In the genomic region with DNA sequence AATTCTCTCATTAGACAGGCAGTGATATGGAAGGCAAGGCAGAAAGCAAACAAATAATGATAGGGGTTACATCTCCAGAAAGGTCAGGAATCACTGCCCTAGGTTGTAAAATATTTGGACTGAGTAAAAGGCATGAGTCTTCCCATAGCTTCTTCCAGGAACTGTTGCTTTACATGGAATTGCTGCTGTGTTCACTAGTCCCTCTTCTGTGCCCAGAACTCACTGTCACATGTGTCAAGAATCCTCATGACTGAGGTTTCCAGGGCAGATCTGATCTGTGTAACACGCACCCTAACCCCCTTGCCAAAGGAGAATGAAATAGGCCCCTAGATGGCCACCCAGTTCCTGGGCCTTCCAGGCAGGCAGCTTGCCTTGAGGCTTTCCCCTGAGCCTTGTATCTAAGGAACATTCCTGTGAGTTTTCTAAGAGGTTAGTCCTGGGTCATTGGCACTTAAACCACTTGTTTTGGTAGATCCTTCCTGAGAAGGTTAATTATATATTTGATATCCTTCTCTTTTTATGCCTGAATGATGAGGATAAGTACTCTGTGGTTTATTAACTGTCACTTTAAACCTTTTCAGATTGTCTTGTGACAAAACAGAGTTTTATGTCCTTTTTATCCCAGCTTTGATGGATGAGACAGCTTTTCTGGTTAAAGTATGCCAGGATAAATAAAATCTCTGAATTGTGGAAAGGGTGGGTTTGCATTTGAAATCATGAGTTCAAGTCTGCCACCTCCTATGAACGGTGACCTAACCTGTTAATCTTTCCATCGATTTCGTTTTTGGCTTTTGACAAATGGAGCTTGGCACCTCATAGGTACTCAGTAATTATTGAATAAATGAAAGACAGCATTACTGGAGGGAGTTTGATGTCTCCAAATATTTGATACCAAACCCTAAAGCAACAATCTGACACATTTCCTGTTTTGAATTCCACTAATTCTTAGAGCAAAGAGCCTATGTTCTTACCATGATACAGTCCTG, we compare ENCODE assay signal across 9 cellular contexts.
A peak's percentile ranks its signal among the peaks of the same experiment; 100 is the strongest.
DNase-seq lines count a peak whose midpoint lies in the region; ATAC-seq and TF ChIP-seq lines count a peak whose summit lies in the region.
"Had no signal": no experiment of that assay in that cellular context is flagged by ENCODE, and none has a peak within 500 bp of the region (broad histone marks: within the 10 kb centered on the region; RNA-seq: fewer than 3 reads in every experiment).

No MANE protein-coding gene starts in this region.

- ATAC-seq in GM23338 (peak; percentile 34; the same call in 2 of the 3 replicates), GM19023 (IDR thresholded peaks at IDR 0.05; ENCODE audit: unreplicated experiment) (no peak)

- H3K36me3 ChIP-seq in GM23338 (ENCODE audit: insufficient read depth): peaks cover 5% of the 10 kb centered on the region; the same call in 1 of the 2 replicates
- H3K36me3 ChIP-seq in SK-N-SH (replicated peaks in 1 of 2; ENCODE audit: control insufficient read depth in 1 of 2, insufficient read depth in 2 of 2, low read length in 1 of 2): no peaks in the 10 kb centered on the region
- H3K36me3 ChIP-seq in left ventricle myocardium inferior: peaks cover 23% of the 10 kb centered on the region
- 0 out of 2 replicates have a peak, but pooled peaks cover 1% of the 10 kb centered on the region for H3K36me3 ChIP-seq in H7 (replicated peaks; ENCODE audit: control insufficient read depth, insufficient read depth, low read length)

- peak; percentile 52 to 81; a peak in 3 of 4 replicates for TF ChIP-seq EP300 in SK-N-SH (IDR thresholded peaks at IDR 0.05; ENCODE audit: borderline replicate concordance in 1 of 2, low read depth in 1 of 2, low read length in 1 of 2)

- CTCF ChIA-PET in SK-N-SH (lab: Yijun Ruan, JAX): interaction anchor here (1.0 to 1.4 kb wide), 2 partner anchors 42 to 204 kb away, joined by 3 read pairs; no protein-coding TSS in a partner anchor

- DNase-seq in GM23338 (ENCODE audit: low spot score): no peak
- DNase-seq in SK-N-SH: no peak
- DNase-seq in left ventricle myocardium inferior: no peak
- no peak for DNase-seq in H7
- no peak for DNase-seq in occipital lobe (lab: John Stamatoyannopoulos, UW)
- DNase-seq in NCI-H1694 (lab: John Stamatoyannopoulos, UW): no peak
- DNase-seq: hippocampal formation had no signal

- TF ChIP-seq CTCF in GM23338 (conservative IDR thresholded peaks at IDR 0.05; ENCODE audit: low read depth in 2 of 2): no peak
- TF ChIP-seq CTCF in SK-N-SH (IDR thresholded peaks at IDR 0.05): peak; percentile 17; the same call in 1 of the 2 replicates
- TF ChIP-seq CTCF in left ventricle myocardium inferior (IDR thresholded peaks at IDR 0.05; ENCODE audit: borderline replicate concordance): no peak

- H4K20me1 ChIP-seq in GM23338 (replicated peaks; ENCODE audit: insufficient read depth): peaks cover 3% of the 10 kb centered on the region; the same call in 1 of the 2 replicates
- no peaks in the 10 kb centered on the region for H4K20me1 ChIP-seq in SK-N-SH (ENCODE audit: insufficient read depth)

- no peaks in the 10 kb centered on the region for H3K9me3 ChIP-seq in SK-N-SH
- no peaks in the 10 kb centered on the region for H3K9me3 ChIP-seq in left ventricle myocardium inferior (replicated peaks)

- intact Hi-C loops in left ventricle myocardium inferior (cut with micrococcal nuclease): no loop called here

- H3K9me2 ChIP-seq in GM23338 (ENCODE audit: insufficient read depth) (no peaks in the 10 kb centered on the region), SK-N-SH (no peaks in the 10 kb centered on the region)

- H3K4me3 Mint-ChIP-seq in GM23338: no peak overlapping the region

- H3K9ac ChIP-seq in SK-N-SH: no peak overlapping the region

- H3K9me3 Mint-ChIP-seq in GM23338: no peaks in the 10 kb centered on the region

- no peaks in the 10 kb centered on the region for H3K36me3 Mint-ChIP-seq in GM23338 (ENCODE audit: low read depth)

- no peak overlapping the region for H3K27ac Mint-ChIP-seq in GM23338

- H3K4me1 Mint-ChIP-seq in GM23338: peaks cover 9% of the 10 kb centered on the region

- WGBS in SK-N-SH (ENCODE audit: low lambda C conversion rate): 70% methylated on average over 4 of the region's 4 CpGs

- POLR2A ChIA-PET in SK-N-SH (lab: Yijun Ruan, JAX): no interaction called here

- H3K4me2 ChIP-seq in GM23338: no peak overlapping the region
- peak overlapping the region; percentile 31; the same call in 1 of the 2 replicates for H3K4me2 ChIP-seq in SK-N-SH

- H3K79me2 ChIP-seq in GM23338 (replicated peaks; ENCODE audit: insufficient read depth) (no peaks in the 10 kb centered on the region), SK-N-SH (ENCODE audit: insufficient read depth) (no peaks in the 10 kb centered on the region)

- H2AFZ ChIP-seq in GM23338 (no peak overlapping the region), SK-N-SH (ENCODE audit: low read depth) (no peak overlapping the region)

- H3F3A ChIP-seq in GM23338 (replicated peaks; ENCODE audit: low read depth) (no peaks in the 10 kb centered on the region), SK-N-SH (replicated peaks; ENCODE audit: insufficient read depth) (peaks cover 31% of the 10 kb centered on the region)

- H3K27me3 Mint-ChIP-seq in GM23338 (ENCODE audit: insufficient read depth, low read depth, poor library complexity): peaks cover 1% of the 10 kb centered on the region

- peaks cover 6% of the 10 kb centered on the region; the same call in 1 of the 2 replicates for H3K4me1 ChIP-seq in GM23338 (ENCODE audit: insufficient read depth)
- H3K4me1 ChIP-seq in SK-N-SH (ENCODE audit: control insufficient read depth in 1 of 2, insufficient read depth in 2 of 2, low read depth in 1 of 2, low read length in 1 of 2): peaks cover 18 to 42% of the 10 kb centered on the region in 2 experiments
- peaks cover 100% of the 10 kb centered on the region for H3K4me1 ChIP-seq in left ventricle myocardium inferior

- H3K27ac ChIP-seq in GM23338 (ENCODE audit: low read depth) (no peak overlapping the region), SK-N-SH (ENCODE audit: low read depth in 2 of 2, low read length in 1 of 2) (peak overlapping the region; percentile 76 to 90), left ventricle myocardium inferior (replicated peaks) (peak overlapping the region; percentile 79), skin epidermis (peak overlapping the region in 11 of 21 experiments; percentile 3 to 74 (median 43))

- no peak for TF ChIP-seq RAD21 in SK-N-SH (IDR thresholded peaks at IDR 0.05; ENCODE audit: low read length)

- H3K27me3 ChIP-seq in GM23338 (ENCODE audit: insufficient read depth): no peaks in the 10 kb centered on the region
- H3K27me3 ChIP-seq in SK-N-SH (ENCODE audit: insufficient read depth): no peaks in the 10 kb centered on the region
- H3K27me3 ChIP-seq in left ventricle myocardium inferior (ENCODE audit: low read depth): no peaks in the 10 kb centered on the region
- no peaks in the 10 kb centered on the region for H3K27me3 ChIP-seq in H7 (ENCODE audit: control insufficient read depth, insufficient read depth, low read length)

- H3K4me3 ChIP-seq in GM23338: no peak overlapping the region
- H3K4me3 ChIP-seq in SK-N-SH (ENCODE audit: low read depth in 2 of 2, low read length in 1 of 2): no peak overlapping the region
- H3K4me3 ChIP-seq in left ventricle myocardium inferior: no peak overlapping the region
- no peak overlapping the region for H3K4me3 ChIP-seq in skin epidermis
- no peak overlapping the region for H3K4me3 ChIP-seq in H7 (ENCODE audit: insufficient read depth, low read depth, low read length)

TF ChIP-seq in GM23338, 12 proteins besides CTCF, POLR2A, EP300 and RAD21 (continues in another document):
- TF ChIP-seq EZH2 (IDR thresholded peaks at IDR 0.05; ENCODE audit: low read depth, unreplicated experiment) (no peak), ZNF114 (CRISPR knock-in tag; IDR thresholded peaks at IDR 0.05) (no peak)

TF ChIP-seq in SK-N-SH, 30 proteins besides CTCF, POLR2A, EP300 and RAD21 (continues in another document):
- TF ChIP-seq, protein P1, sequence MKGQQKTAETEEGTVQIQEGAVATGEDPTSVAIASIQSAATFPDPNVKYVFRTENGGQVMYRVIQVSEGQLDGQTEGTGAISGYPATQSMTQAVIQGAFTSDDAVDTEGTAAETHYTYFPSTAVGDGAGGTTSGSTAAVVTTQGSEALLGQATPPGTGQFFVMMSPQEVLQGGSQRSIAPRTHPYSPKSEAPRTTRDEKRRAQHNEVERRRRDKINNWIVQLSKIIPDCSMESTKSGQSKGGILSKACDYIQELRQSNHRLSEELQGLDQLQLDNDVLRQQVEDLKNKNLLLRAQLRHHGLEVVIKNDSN (IDR thresholded peaks at IDR 0.05; ENCODE audit: borderline replicate concordance, low read depth): no peak
- TF ChIP-seq RXRA (IDR thresholded peaks at IDR 0.05; ENCODE audit: borderline replicate concordance, low read depth) (peak; percentile 96), FOSL2 (IDR thresholded peaks at IDR 0.05; ENCODE audit: borderline replicate concordance, low read depth) (peak; percentile 15; the same call in 1 of the 2 replicates), ELF1 (IDR thresholded peaks at IDR 0.05) (no peak), MEF2A (IDR thresholded peaks at IDR 0.05; ENCODE audit: borderline replicate concordance, low read depth) (no peak), PBX3 (IDR thresholded peaks at IDR 0.05) (peak; percentile 89), POLR2AphosphoS5 (IDR thresholded peaks at IDR 0.05; ENCODE audit: low read depth, low read length) (peak; percentile 68; the same call in 1 of the 2 replicates), CHD2 (IDR thresholded peaks at IDR 0.05; ENCODE audit: low read length, partially characterized antibody) (no peak), GATA2 (CRISPR knock-in tag; IDR thresholded peaks at IDR 0.05) (no peak), MXI1 (IDR thresholded peaks at IDR 0.05; ENCODE audit: low read depth, low read length) (no peak)
- TF ChIP-seq, protein P2, sequence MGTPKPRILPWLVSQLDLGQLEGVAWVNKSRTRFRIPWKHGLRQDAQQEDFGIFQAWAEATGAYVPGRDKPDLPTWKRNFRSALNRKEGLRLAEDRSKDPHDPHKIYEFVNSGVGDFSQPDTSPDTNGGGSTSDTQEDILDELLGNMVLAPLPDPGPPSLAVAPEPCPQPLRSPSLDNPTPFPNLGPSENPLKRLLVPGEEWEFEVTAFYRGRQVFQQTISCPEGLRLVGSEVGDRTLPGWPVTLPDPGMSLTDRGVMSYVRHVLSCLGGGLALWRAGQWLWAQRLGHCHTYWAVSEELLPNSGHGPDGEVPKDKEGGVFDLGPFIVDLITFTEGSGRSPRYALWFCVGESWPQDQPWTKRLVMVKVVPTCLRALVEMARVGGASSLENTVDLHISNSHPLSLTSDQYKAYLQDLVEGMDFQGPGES (IDR thresholded peaks at IDR 0.05; ENCODE audit: low read depth, low read length): no peak
